8 cellular contexts compared by ENCODE assay signal in the genomic region with DNA sequence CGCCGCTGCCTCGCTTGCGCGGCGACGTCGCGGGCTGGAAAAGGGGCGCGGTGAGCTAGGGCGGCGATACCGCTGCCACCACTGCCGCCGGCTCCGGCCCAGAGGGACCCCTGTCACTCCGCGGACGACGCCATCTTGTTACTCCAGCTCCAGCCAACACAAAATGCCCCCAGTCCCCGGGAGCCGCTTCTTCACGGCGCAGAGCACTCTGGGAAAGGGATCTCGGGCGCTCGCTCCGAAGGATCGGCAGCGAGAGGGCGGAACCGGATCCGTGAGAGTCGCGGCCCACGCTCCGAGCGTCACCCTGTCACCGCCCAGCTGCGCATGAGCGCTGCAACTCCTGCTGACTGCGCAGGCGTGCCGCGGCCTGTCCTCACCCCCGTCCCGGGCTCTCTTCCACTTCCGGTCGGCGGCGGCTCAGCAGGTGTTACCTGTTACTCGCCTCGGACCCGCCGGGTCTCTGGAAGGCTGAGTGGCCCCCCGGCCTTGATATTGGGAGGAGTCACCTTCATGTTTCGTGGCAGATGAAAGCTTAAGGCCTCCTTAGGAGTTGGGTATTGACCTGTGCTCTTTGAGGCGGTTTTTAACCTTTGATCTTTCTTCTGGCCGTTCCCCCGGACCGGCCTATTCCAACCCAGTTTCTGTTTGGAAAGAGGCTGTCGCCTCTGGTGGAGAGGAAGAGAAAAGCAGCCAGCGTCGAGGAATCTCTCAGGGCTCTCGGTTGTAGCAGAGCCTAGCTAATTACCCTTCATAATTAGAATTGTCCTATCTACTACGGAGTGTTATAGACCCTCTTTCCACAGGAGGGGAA. TPM values are rescaled to one million over a fixed set of nuclear protein-coding genes. Genes with fewer than 3 reads are reported as not detected.
DNase-seq lines count a peak whose midpoint lies in the region; FAIRE-seq and TF ChIP-seq lines count a peak whose summit lies in the region.

A gene (minus strand): TSS at position 213 of the 811 bp plus-strand sequence. CDS start 475 bp downstream, outside the sequence.

- no peaks in the 10 kb centered on the region for H3K9me3 ChIP-seq in H9 (ENCODE audit: control insufficient read depth, low read depth, low read length)

- no peaks in the 10 kb centered on the region for H4K20me1 ChIP-seq in H9 (ENCODE audit: control insufficient read depth, insufficient read depth, insufficient read length)

- no peaks in the 10 kb centered on the region for H3K27me3 ChIP-seq in H9 (ENCODE audit: insufficient read depth, low read length)

- 0 out of 2 replicates have a peak within 1 kb of the TSS, but pooled peaks have one; percentile 69 for H2BK15ac ChIP-seq in H9 (ENCODE audit: low read depth, low read length)

- H2BK20ac ChIP-seq in H9 (ENCODE audit: low read depth, low read length, poor library complexity, severe bottlenecking) = no peak within 1 kb of the TSS

- H3K56ac ChIP-seq in H9 (ENCODE audit: insufficient read length, low read depth, low read length) = peak within 1 kb of the TSS; percentile 99

- H3K4me1 Mint-ChIP-seq in H9 (peaks cover 26 to 32% of the 10 kb centered on the region in 2 experiments), nephron (peaks cover 28% of the 10 kb centered on the region)
- peaks cover 35% of the 10 kb centered on the region for H3K4me1 Mint-ChIP-seq in stimulated activated naive CD8-positive, alpha-beta T cell treated with anti-CD3 and anti-CD28 coated beads, Interleukin-15, Interleukin-2, amounts not matched to agents 100 ng/mL and 50 ng/mL, for 24 hours (ENCODE audit: low read depth)

- peak within 1 kb of the TSS; percentile 98 for H3K14ac ChIP-seq in H9 (ENCODE audit: insufficient read depth, low read length)

- H3K4me2 ChIP-seq in H9 (ENCODE audit: insufficient read depth, insufficient read length, low read length) = peak within 1 kb of the TSS; percentile 99

- H2BK120ac ChIP-seq in H9 (ENCODE audit: low read depth, low read length, poor library complexity, severe bottlenecking) = peak within 1 kb of the TSS; percentile 53

- H2BK12ac ChIP-seq in H9 (ENCODE audit: insufficient read length, low read depth, low read length) = peak within 1 kb of the TSS; percentile 79

- peak; percentile 97 for FAIRE-seq in G401.6 (lab: Jason Lieb, UNC)

- peak within 1 kb of the TSS; percentile 90 for H3K27ac ChIP-seq in H9 (ENCODE audit: insufficient read length, low read depth, low read length)

- peaks cover 15% of the 10 kb centered on the region for H3K23me2 ChIP-seq in H9 (ENCODE audit: insufficient read length, low read depth, low read length, poor library complexity, severe bottlenecking)

- peak within 1 kb of the TSS; percentile 96 for H2BK5ac ChIP-seq in H9 (ENCODE audit: insufficient read length, low read length)

- H4K8ac ChIP-seq in H9 (replicated peaks; ENCODE audit: insufficient read length, low read depth, low read length) = peak within 1 kb of the TSS; percentile 85

- H3K9ac ChIP-seq in H9 (ENCODE audit: extremely low read depth, insufficient read length, low read length) = peak within 1 kb of the TSS; percentile 97

- no peaks in the 10 kb centered on the region for H3K79me1 ChIP-seq in H9 (ENCODE audit: insufficient read depth, low read depth, low read length, poor library complexity, severe bottlenecking)

- peak within 1 kb of the TSS; percentile 14 for H3K23ac ChIP-seq in H9 (ENCODE audit: insufficient read length, low read depth, low read length)

- H3K4me3 Mint-ChIP-seq in H9 (peak within 1 kb of the TSS; percentile 98 to 99), nephron (peak within 1 kb of the TSS; percentile 96 to 100 (median 98))
- peak within 1 kb of the TSS; percentile 99 for H3K4me3 Mint-ChIP-seq in stimulated activated naive CD8-positive, alpha-beta T cell treated with anti-CD3 and anti-CD28 coated beads, Interleukin-15, Interleukin-2, amounts not matched to agents 100 ng/mL and 50 ng/mL, for 24 hours

- no peak within 1 kb of the TSS for H2AFZ ChIP-seq in H9 (ENCODE audit: low read length)

- peak within 1 kb of the TSS; percentile 74 for H3K18ac ChIP-seq in H9 (ENCODE audit: insufficient read length, low read depth, low read length)

- WGBS in H9 (ENCODE audit: extremely low coverage, insufficient read length, low lambda C conversion rate) = no CpG with 5 or more reads among the region's 67 CpGs

- no peak within 1 kb of the TSS for H3T11ph ChIP-seq in H9 (ENCODE audit: low read length)

- H3K27me3 Mint-ChIP-seq in H9 (ENCODE audit: low read depth) = no peaks in the 10 kb centered on the region
- H3K27me3 Mint-ChIP-seq in nephron (ENCODE audit: low read depth) = peaks cover 3% of the 10 kb centered on the region
- no peaks in the 10 kb centered on the region for H3K27me3 Mint-ChIP-seq in stimulated activated naive CD8-positive, alpha-beta T cell treated with anti-CD3 and anti-CD28 coated beads, Interleukin-15, Interleukin-2, amounts not matched to agents 100 ng/mL and 50 ng/mL, for 24 hours

- H3K79me2 ChIP-seq in H9 (ENCODE audit: insufficient read depth, low read length) = peaks cover 42% of the 10 kb centered on the region

- no peaks in the 10 kb centered on the region for H3K4me1 ChIP-seq in H9 (ENCODE audit: insufficient read depth, low read length)

- peak; percentile 99 for DNase-seq in H9
- DNase-seq in M059J (ENCODE audit: low read depth) = peak; percentile 97
- peak; percentile 97 for DNase-seq in SHP77 (lab: John Stamatoyannopoulos, UW)
- DNase-seq in activated effector memory CD4-positive, alpha-beta T cell treated with Interleukin-2 at 50 U/mL for 16 hours = peak; percentile 99
- DNase-seq in fibroblast of pulmonary artery (ENCODE audit: low read depth) = peak; percentile 99

- H3K36me3 Mint-ChIP-seq in H9 (ENCODE audit: insufficient read depth in 1 of 3, low read depth in 3 of 3) = peaks cover 33 to 45% (median 42%) of the 10 kb centered on the region in 3 experiments
- H3K36me3 Mint-ChIP-seq in nephron (ENCODE audit: low read depth) = peaks cover 32% of the 10 kb centered on the region
- peaks cover 37% of the 10 kb centered on the region for H3K36me3 Mint-ChIP-seq in stimulated activated naive CD8-positive, alpha-beta T cell treated with anti-CD3 and anti-CD28 coated beads, Interleukin-15, Interleukin-2, amounts not matched to agents 100 ng/mL and 50 ng/mL, for 24 hours (ENCODE audit: low read depth)

- H3K27ac Mint-ChIP-seq in H9 (peak within 1 kb of the TSS; percentile 97 to 99 (median 99)), nephron (peak within 1 kb of the TSS; percentile 96 to 100 (median 98))
- H3K27ac Mint-ChIP-seq in stimulated activated naive CD8-positive, alpha-beta T cell treated with anti-CD3 and anti-CD28 coated beads, Interleukin-15, Interleukin-2, amounts not matched to agents 100 ng/mL and 50 ng/mL, for 24 hours = peak within 1 kb of the TSS; percentile 99

- no peak within 1 kb of the TSS for H2AK5ac ChIP-seq in H9 (ENCODE audit: insufficient read length, low read length)

- H3K4ac ChIP-seq in H9 (ENCODE audit: low read depth, low read length) = peak within 1 kb of the TSS; percentile 89

- H4K5ac ChIP-seq in H9 (ENCODE audit: insufficient read length, low read depth, low read length) = peak within 1 kb of the TSS; percentile 36

- peaks cover 0 to 2% of the 10 kb centered on the region in 2 experiments; a peak in 1 of 5 replicates for H3K9me3 Mint-ChIP-seq in H9
- no peaks in the 10 kb centered on the region for H3K9me3 Mint-ChIP-seq in nephron
- no peaks in the 10 kb centered on the region for H3K9me3 Mint-ChIP-seq in stimulated activated naive CD8-positive, alpha-beta T cell treated with anti-CD3 and anti-CD28 coated beads, Interleukin-15, Interleukin-2, amounts not matched to agents 100 ng/mL and 50 ng/mL, for 24 hours

- TF ChIP-seq CTCF in H9 (conservative IDR thresholded peaks at IDR 0.05) (peak; percentile 80), fibroblast of pulmonary artery (IDR thresholded peaks at IDR 0.05; ENCODE audit: low read length, missing control alignments) (peak; percentile 83), nephron (IDR thresholded peaks at IDR 0.05; ENCODE audit: unreplicated experiment in 3 of 3) (peak; percentile 85 to 91 (median 86))

- peak within 1 kb of the TSS; percentile 63 for H4K91ac ChIP-seq in H9 (ENCODE audit: insufficient read length, low read depth, low read length)

- H3K4me3 ChIP-seq in fibroblast of pulmonary artery (replicated peaks; ENCODE audit: low read depth, low read length) = peak within 1 kb of the TSS; percentile 100

RNA-seq across cellular contexts. Expression of the gene that starts here (rescaled TPM):
- 304 and 310 TPM in 2 replicates for total RNA-seq in H9 (2021)
- 182 and 247 TPM in 2 replicates for total RNA-seq in M059J (2014; rRNA removed; shearing (Covaris generic))

Comparison
In these comparisons a context has a peak if more than half of its experiments do, and no peak if none do; other contexts are left out.
1. Peak in every context shown above with its lines: DNase-seq, H3K4me3 ChIP-seq and H3K27ac ChIP-seq.